16 cellular contexts compared by ENCODE assay signal in genomic region chr21:41993744-41994143, GRCh38. TPM values are rescaled to one million over a fixed set of nuclear protein-coding genes. Genes with fewer than 3 reads are reported as not detected.
DNase-seq lines count a peak whose midpoint lies in the region; ATAC-seq and TF ChIP-seq lines count a peak whose summit lies in the region.
"Had no signal": no experiment of that assay in that cellular context is flagged by ENCODE, and none has a peak within 500 bp of the region (broad histone marks: within the 10 kb centered on the region; RNA-seq: fewer than 3 reads in every experiment).

No MANE protein-coding gene starts in this region.

- H3K4me3 ChIP-seq in choroid plexus epithelial cell (ENCODE audit: low read depth, low read length) = no peak overlapping the region
- H3K4me3 ChIP-seq: psoas muscle had no signal

- peak; percentile 86 for ATAC-seq in Right ventricle myocardium inferior
- no peak for ATAC-seq in GM19351 (IDR thresholded peaks at IDR 0.05; ENCODE audit: unreplicated experiment)
- no peak for ATAC-seq in HG02970 (IDR thresholded peaks at IDR 0.05; ENCODE audit: low FRiP score, unreplicated experiment)
- ATAC-seq: psoas muscle; stimulated activated effector memory CD8-positive, alpha-beta T cell treated with anti-CD3 and anti-CD28 coated beads, Interleukin-12 subunit alpha, Interleukin-12 subunit beta, amount 100 ng/mL, for 72 hours; T-cell had no signal

- no peak for TF ChIP-seq CTCF in choroid plexus epithelial cell (conservative IDR thresholded peaks at IDR 0.05; ENCODE audit: low read depth, low read length)

- DNase-seq in Right ventricle myocardium inferior (ENCODE audit: missing footprints) (no peak), cardiac septum (ENCODE audit: low spot score) (no peak), choroid plexus epithelial cell (ENCODE audit: low read depth) (peak; percentile 52), iris pigment epithelial cell (ENCODE audit: low read depth) (peak; percentile 81), pons (ENCODE audit: low spot score) (no peak), RPMI8226 (no peak)
- DNase-seq: activated CD4-positive, CD25-positive, alpha-beta regulatory T cell treated with anti-CD3 and anti-CD28 coated beads, Interleukin-2, amount 50 U/mL, for 72 hours; cortex of kidney; NCI-H1105; NCI-H2227 treated with DMSO at 0.1 percent for 48 hours; psoas muscle; stimulated activated CD4-positive, alpha-beta T cell treated with anti-CD3 and anti-CD28 coated beads, Interleukin-4, amount 100 ng/mL, for 24 hours; T-cell had no signal

- intact Hi-C loops in Right ventricle myocardium inferior (cut with DNase I) = no loop called here
- intact Hi-C loops in cardiac septum (cut with DNase I) = no loop called here

RNA-seq across cellular contexts. Expression of gene ZBTB21, which starts 16.4 kb away (rescaled TPM):
- total RNA-seq in Right ventricle myocardium inferior = 6.1 TPM
- total RNA-seq in cardiac septum = 7.8 TPM

RNA-seq across cellular contexts. Expression of gene C2CD2, which starts 39.9 kb away (rescaled TPM):
- total RNA-seq in Right ventricle myocardium inferior (7.0 TPM), cardiac septum (7.7 TPM)

Comparison
In these comparisons a context has a peak if more than half of its experiments do, and no peak if none do; other contexts are left out.
1. DNase-seq: peak in choroid plexus epithelial cell (single experiment) and iris pigment epithelial cell (single experiment); none in Right ventricle myocardium inferior (single experiment), cardiac septum (single experiment), pons (single experiment) and RPMI8226 (single experiment).